1 cellular context compared by ENCODE assay signal in the genomic region with DNA sequence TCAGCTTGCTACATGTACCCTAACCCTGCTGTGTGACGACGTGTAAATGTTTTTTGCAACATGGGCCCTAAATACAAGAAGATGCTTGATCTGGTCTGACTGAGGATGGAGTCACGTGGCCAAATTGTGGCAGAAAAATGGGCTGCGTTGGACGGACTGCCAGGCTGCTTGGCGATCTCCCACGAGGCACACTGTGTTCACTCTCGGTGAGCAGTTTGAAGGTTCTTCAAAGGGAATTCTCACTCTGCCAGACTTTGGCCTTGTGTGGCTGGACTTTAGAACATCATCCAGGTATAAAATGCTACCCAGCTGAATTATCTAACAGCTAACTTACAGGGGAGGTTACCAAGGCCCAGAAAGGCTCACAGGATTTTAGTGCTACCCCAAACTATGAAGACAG.
TF ChIP-seq lines count a peak whose summit lies in the region.

No MANE protein-coding gene starts in this region.

TF ChIP-seq in H1, 55 proteins besides CTCF, POLR2A, EP300 and RAD21:
- TF ChIP-seq FOSL1 (IDR thresholded peaks at IDR 0.05; ENCODE audit: insufficient read depth, low read depth, low read length) (no peak), SIRT6 (IDR thresholded peaks at IDR 0.05; ENCODE audit: low read length) (no peak), KDM4A (IDR thresholded peaks at IDR 0.05; ENCODE audit: low read depth, low read length, severe bottlenecking) (no peak), RNF2 (IDR thresholded peaks at IDR 0.05; ENCODE audit: borderline replicate concordance, low read depth, low read length, missing control alignments, poor library complexity, severe bottlenecking) (no peak)
- TF ChIP-seq, protein P1, sequence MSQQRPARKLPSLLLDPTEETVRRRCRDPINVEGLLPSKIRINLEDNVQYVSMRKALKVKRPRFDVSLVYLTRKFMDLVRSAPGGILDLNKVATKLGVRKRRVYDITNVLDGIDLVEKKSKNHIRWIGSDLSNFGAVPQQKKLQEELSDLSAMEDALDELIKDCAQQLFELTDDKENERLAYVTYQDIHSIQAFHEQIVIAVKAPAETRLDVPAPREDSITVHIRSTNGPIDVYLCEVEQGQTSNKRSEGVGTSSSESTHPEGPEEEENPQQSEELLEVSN (IDR thresholded peaks at IDR 0.05) = no peak
- TF ChIP-seq, protein P2, sequence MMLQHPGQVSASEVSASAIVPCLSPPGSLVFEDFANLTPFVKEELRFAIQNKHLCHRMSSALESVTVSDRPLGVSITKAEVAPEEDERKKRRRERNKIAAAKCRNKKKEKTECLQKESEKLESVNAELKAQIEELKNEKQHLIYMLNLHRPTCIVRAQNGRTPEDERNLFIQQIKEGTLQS (IDR thresholded peaks at IDR 0.05; ENCODE audit: insufficient read depth, low read depth, low read length) = no peak
